In the genomic region with DNA sequence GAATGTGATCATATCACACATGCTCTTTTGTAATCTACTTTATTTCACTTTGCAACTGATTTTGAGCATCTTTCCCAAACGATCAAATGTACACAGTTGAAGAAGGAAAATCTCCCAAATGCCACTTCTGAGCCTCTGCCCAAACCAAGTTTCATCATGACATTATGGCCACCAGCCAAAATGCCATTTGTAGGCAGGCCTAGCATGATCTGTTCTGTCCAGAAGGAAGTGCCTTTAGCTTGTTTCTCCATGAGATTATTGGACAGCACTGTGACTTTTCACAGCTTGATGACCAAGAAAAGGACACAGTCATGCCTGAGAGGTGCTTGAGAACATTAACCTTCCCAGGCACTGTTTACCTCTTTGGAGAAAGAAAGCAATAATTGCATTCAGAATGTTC, we compare ENCODE assay signal across 14 cellular contexts.
A peak's percentile ranks its signal among the peaks of the same experiment; 100 is the strongest.
DNase-seq lines count a peak whose midpoint lies in the region; ATAC-seq and TF ChIP-seq lines count a peak whose summit lies in the region.
"Had no signal": no experiment of that assay in that cellular context is flagged by ENCODE, and none has a peak within 500 bp of the region (broad histone marks: within the 10 kb centered on the region; RNA-seq: fewer than 3 reads in every experiment).

No MANE protein-coding gene starts in this region.

- CTCF ChIA-PET in MCF 10A (lab: Yijun Ruan, JAX) (interaction anchor here (0.7 to 0.9 kb wide), 2 partner anchors 48 to 1480 kb away, joined by 3 read pairs; no protein-coding TSS in a partner anchor), mammary epithelial cell (lab: Charles Lee; ENCODE audit: low non-redundant PET) (no interaction called here)

- 17% methylated on average over 1 of the region's 1 CpG for WGBS in mammary epithelial cell (ENCODE audit: low coverage, missing lambda C conversion rate)

- no peaks in the 10 kb centered on the region for H3K79me2 ChIP-seq in mammary epithelial cell (ENCODE audit: insufficient read depth, low read length)

- H3K4me2 ChIP-seq in mammary epithelial cell (ENCODE audit: insufficient read depth, low read depth, low read length) = no peak overlapping the region
- H3K4me2 ChIP-seq: GM23338 had no signal

- no peak overlapping the region for H3K4me3 ChIP-seq in mammary epithelial cell (replicated peaks in 1 of 3; ENCODE audit: insufficient read depth in 1 of 3, low read depth in 2 of 3, low read length in 3 of 3)
- H3K4me3 ChIP-seq: GM23338 had no signal

- POLR2A ChIA-PET in MCF 10A (lab: Yijun Ruan, JAX) = no interaction called here

- H3K27me3 ChIP-seq in mammary epithelial cell (ENCODE audit: insufficient read depth, low read length) = peaks cover 4% of the 10 kb centered on the region

- no peaks in the 10 kb centered on the region for H3K9me3 ChIP-seq in mammary epithelial cell (replicated peaks; ENCODE audit: insufficient read depth, low read length)

- no peak overlapping the region for H3K27ac ChIP-seq in mammary epithelial cell (ENCODE audit: insufficient read depth, low read depth, low read length)

- no peak overlapping the region for H2AFZ ChIP-seq in mammary epithelial cell (ENCODE audit: low read depth, low read length)
- H2AFZ ChIP-seq: GM23338 had no signal

- ATAC-seq in HG03175 (IDR thresholded peaks at IDR 0.05; ENCODE audit: unreplicated experiment) = no peak
- ATAC-seq: CD8-positive, alpha-beta T cell; GM23338 had no signal

- in situ Hi-C loops in mammary epithelial cell (cut with MboI; ENCODE audit: low sequenced_read_pairs in 2 of 2) = no loop called here

- no peaks in the 10 kb centered on the region for H4K20me1 ChIP-seq in mammary epithelial cell (ENCODE audit: insufficient read depth, low read length)

- H3K27me3 Mint-ChIP-seq in MCF 10A (ENCODE audit: insufficient read depth, unreplicated experiment) = peaks cover 23% of the 10 kb centered on the region
- H3K27me3 Mint-ChIP-seq: IgD-negative memory B cell had no signal

- intact Hi-C loops in MCF 10A (cut with micrococcal nuclease) = no loop called here
- intact Hi-C loops in mammary epithelial cell (cut with micrococcal nuclease) = no loop called here

- no peak for TF ChIP-seq CTCF in MCF 10A (IDR thresholded peaks at IDR 0.05; ENCODE audit: unreplicated experiment)
- TF ChIP-seq CTCF in mammary epithelial cell (conservative IDR thresholded peaks at IDR 0.05 in 1 of 2, IDR thresholded peaks at IDR 0.05 in 1 of 2; ENCODE audit: extremely low read depth in 1 of 2, insufficient read depth in 1 of 2, low read depth in 1 of 2, low read length in 2 of 2) = no peak

- no peak overlapping the region for H3K9ac ChIP-seq in mammary epithelial cell (ENCODE audit: insufficient read depth, low read length)

- no peaks in the 10 kb centered on the region for H3K4me1 ChIP-seq in mammary epithelial cell (ENCODE audit: insufficient read depth, low read length)

- no peak overlapping the region for H3K27ac Mint-ChIP-seq in MCF 10A (ENCODE audit: low read depth, unreplicated experiment)
- H3K27ac Mint-ChIP-seq: CD14-positive monocyte; CD8-positive, alpha-beta T cell; GM23338; IgD-negative memory B cell had no signal

- H3K9me3 Mint-ChIP-seq in MCF 10A (ENCODE audit: unreplicated experiment) = no peaks in the 10 kb centered on the region
- H3K9me3 Mint-ChIP-seq: CD14-positive monocyte; CD8-positive, alpha-beta T cell; GM23338; IgD-negative memory B cell had no signal

- no peak overlapping the region for H3K4me3 Mint-ChIP-seq in MCF 10A (ENCODE audit: unreplicated experiment)
- H3K4me3 Mint-ChIP-seq: CD14-positive monocyte; CD8-positive, alpha-beta T cell; GM23338; IgD-negative memory B cell had no signal

- no peaks in the 10 kb centered on the region for H3K36me3 Mint-ChIP-seq in MCF 10A (ENCODE audit: insufficient read depth, unreplicated experiment)
- H3K36me3 Mint-ChIP-seq: CD14-positive monocyte; CD8-positive, alpha-beta T cell had no signal

- DNase-seq in MCF 10A (ENCODE audit: unreplicated experiment) = peak; percentile 9
- no peak for DNase-seq in mammary epithelial cell
- DNase-seq in OCI-M1 (lab: John Stamatoyannopoulos, UW) = peak; percentile 19
- peak; percentile 50 for DNase-seq in cerebellar cortex (ENCODE audit: low spot score)
- DNase-seq in activated CD8-positive, alpha-beta memory T cell treated with anti-CD3 and anti-CD28 coated beads, Interleukin-2, amount 50 U/mL, for 48 hours = no peak
- no peak for DNase-seq in globus pallidus (ENCODE audit: low spot score)
- DNase-seq: CD8-positive, alpha-beta T cell; COR-L47; DMS153; H7 had no signal

- dilution Hi-C loops in mammary epithelial cell (cut with HindIII; ENCODE audit: low sequenced_read_pairs) = no loop called here

- no peaks in the 10 kb centered on the region for H3K4me1 Mint-ChIP-seq in MCF 10A (ENCODE audit: insufficient read depth, unreplicated experiment)

- H3K36me3 ChIP-seq in mammary epithelial cell (ENCODE audit: insufficient read depth, low read length) = no peaks in the 10 kb centered on the region

- BruUV-seq in MCF 10A (replicated peaks; lab: Mats Ljungman, UMichigan) = no TSS peak
- no TSS peak for BruUV-seq in mammary epithelial cell (replicated peaks; lab: Mats Ljungman, UMichigan)

Comparison
In these comparisons a context has a peak if more than half of its experiments do, and no peak if none do; other contexts are left out.
1. DNase-seq: peak in MCF 10A (single experiment), OCI-M1 (single experiment) and cerebellar cortex (single experiment); none in mammary epithelial cell (single experiment), activated CD8-positive, alpha-beta memory T cell treated with anti-CD3 and anti-CD28 coated beads, Interleukin-2, amount 50 U/mL, for 48 hours (single experiment) and globus pallidus (single experiment).